In the genomic region with DNA sequence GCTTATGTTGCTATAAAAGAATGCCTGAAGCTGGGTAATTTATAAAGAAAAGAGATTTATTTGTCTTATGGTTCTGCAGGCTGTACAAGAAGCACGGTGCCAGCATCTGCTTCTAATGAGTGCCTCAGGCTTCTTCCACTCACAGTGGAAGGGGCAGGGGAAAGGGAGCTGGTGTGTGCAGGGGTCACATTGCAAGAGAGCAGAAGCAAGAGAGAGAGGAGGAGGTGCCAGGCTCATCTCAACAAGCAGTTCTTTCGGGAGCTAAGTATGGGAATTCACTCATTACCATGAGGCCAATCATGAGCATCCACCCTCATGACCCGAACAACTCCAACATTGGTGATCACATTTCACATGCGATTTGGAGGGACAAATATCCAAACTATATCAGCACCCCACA, we compare ENCODE assay signal across 1 cellular context.
TF ChIP-seq lines count a peak whose summit lies in the region.

No MANE protein-coding gene starts in this region.

TF ChIP-seq in GM23338, 12 proteins besides CTCF, POLR2A, EP300 and RAD21 (continued from another document):
- TF ChIP-seq, protein P1, sequence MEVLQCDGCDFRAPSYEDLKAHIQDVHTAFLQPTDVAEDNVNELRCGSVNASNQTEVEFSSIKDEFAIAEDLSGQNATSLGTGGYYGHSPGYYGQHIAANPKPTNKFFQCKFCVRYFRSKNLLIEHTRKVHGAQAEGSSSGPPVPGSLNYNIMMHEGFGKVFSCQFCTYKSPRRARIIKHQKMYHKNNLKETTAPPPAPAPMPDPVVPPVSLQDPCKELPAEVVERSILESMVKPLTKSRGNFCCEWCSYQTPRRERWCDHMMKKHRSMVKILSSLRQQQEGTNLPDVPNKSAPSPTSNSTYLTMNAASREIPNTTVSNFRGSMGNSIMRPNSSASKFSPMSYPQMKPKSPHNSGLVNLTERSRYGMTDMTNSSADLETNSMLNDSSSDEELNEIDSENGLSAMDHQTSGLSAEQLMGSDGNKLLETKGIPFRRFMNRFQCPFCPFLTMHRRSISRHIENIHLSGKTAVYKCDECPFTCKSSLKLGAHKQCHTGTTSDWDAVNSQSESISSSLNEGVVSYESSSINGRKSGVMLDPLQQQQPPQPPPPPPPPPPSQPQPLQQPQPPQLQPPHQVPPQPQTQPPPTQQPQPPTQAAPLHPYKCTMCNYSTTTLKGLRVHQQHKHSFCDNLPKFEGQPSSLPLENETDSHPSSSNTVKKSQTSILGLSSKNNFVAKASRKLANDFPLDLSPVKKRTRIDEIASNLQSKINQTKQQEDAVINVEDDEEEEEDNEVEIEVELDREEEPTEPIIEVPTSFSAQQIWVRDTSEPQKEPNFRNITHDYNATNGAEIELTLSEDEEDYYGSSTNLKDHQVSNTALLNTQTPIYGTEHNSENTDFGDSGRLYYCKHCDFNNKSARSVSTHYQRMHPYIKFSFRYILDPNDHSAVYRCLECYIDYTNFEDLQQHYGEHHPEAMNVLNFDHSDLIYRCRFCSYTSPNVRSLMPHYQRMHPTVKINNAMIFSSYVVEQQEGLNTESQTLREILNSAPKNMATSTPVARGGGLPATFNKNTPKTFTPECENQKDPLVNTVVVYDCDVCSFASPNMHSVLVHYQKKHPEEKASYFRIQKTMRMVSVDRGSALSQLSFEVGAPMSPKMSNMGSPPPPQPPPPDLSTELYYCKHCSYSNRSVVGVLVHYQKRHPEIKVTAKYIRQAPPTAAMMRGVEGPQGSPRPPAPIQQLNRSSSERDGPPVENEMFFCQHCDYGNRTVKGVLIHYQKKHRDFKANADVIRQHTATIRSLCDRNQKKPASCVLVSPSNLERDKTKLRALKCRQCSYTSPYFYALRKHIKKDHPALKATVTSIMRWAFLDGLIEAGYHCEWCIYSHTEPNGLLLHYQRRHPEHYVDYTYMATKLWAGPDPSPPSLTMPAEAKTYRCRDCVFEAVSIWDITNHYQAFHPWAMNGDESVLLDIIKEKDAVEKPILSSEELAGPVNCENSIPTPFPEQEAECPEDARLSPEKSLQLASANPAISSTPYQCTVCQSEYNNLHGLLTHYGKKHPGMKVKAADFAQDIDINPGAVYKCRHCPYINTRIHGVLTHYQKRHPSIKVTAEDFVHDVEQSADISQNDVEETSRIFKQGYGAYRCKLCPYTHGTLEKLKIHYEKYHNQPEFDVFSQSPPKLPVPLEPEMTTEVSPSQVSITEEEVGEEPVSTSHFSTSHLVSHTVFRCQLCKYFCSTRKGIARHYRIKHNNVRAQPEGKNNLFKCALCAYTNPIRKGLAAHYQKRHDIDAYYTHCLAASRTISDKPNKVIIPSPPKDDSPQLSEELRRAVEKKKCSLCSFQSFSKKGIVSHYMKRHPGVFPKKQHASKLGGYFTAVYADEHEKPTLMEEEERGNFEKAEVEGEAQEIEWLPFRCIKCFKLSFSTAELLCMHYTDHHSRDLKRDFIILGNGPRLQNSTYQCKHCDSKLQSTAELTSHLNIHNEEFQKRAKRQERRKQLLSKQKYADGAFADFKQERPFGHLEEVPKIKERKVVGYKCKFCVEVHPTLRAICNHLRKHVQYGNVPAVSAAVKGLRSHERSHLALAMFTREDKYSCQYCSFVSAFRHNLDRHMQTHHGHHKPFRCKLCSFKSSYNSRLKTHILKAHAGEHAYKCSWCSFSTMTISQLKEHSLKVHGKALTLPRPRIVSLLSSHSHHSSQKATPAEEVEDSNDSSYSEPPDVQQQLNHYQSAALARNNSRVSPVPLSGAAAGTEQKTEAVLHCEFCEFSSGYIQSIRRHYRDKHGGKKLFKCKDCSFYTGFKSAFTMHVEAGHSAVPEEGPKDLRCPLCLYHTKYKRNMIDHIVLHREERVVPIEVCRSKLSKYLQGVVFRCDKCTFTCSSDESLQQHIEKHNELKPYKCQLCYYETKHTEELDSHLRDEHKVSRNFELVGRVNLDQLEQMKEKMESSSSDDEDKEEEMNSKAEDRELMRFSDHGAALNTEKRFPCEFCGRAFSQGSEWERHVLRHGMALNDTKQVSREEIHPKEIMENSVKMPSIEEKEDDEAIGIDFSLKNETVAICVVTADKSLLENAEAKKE (CRISPR knock-in tag; IDR thresholded peaks at IDR 0.05), result no peak
